In genomic region chr6:52611833-52612232, GRCh38 we compare ENCODE assay signal across 1 cellular context.
TF ChIP-seq lines count a peak whose summit lies in the region.

No MANE protein-coding gene starts in this region.

TF ChIP-seq in SK-N-SH treated with all-trans-retinoic acid at 6 μM for 48 hours, 23 proteins besides CTCF, POLR2A, EP300 and RAD21 (continued from another document):
- TF ChIP-seq, protein P1, sequence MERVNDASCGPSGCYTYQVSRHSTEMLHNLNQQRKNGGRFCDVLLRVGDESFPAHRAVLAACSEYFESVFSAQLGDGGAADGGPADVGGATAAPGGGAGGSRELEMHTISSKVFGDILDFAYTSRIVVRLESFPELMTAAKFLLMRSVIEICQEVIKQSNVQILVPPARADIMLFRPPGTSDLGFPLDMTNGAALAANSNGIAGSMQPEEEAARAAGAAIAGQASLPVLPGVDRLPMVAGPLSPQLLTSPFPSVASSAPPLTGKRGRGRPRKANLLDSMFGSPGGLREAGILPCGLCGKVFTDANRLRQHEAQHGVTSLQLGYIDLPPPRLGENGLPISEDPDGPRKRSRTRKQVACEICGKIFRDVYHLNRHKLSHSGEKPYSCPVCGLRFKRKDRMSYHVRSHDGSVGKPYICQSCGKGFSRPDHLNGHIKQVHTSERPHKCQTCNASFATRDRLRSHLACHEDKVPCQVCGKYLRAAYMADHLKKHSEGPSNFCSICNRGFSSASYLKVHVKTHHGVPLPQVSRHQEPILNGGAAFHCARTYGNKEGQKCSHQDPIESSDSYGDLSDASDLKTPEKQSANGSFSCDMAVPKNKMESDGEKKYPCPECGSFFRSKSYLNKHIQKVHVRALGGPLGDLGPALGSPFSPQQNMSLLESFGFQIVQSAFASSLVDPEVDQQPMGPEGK (CRISPR knock-in tag; IDR thresholded peaks at IDR 0.05; ENCODE audit: borderline replicate concordance): no peak
- TF ChIP-seq GLIS3 (CRISPR knock-in tag; IDR thresholded peaks at IDR 0.05) (no peak), ARNTL (CRISPR knock-in tag; IDR thresholded peaks at IDR 0.05; ENCODE audit: borderline replicate concordance, low read depth) (no peak), TSHZ2 (CRISPR knock-in tag; IDR thresholded peaks at IDR 0.05) (no peak), TOX (CRISPR knock-in tag; IDR thresholded peaks at IDR 0.05; ENCODE audit: borderline replicate concordance) (no peak), ZNF70 (CRISPR knock-in tag; IDR thresholded peaks at IDR 0.05) (no peak)
- TF ChIP-seq, protein P2, sequence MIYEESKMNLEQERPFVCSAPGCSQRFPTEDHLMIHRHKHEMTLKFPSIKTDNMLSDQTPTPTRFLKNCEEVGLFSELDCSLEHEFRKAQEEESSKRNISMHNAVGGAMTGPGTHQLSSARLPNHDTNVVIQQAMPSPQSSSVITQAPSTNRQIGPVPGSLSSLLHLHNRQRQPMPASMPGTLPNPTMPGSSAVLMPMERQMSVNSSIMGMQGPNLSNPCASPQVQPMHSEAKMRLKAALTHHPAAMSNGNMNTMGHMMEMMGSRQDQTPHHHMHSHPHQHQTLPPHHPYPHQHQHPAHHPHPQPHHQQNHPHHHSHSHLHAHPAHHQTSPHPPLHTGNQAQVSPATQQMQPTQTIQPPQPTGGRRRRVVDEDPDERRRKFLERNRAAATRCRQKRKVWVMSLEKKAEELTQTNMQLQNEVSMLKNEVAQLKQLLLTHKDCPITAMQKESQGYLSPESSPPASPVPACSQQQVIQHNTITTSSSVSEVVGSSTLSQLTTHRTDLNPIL (CRISPR knock-in tag; IDR thresholded peaks at IDR 0.05; ENCODE audit: low read depth): no peak
TF ChIP-seq in SK-N-SH treated with all-trans-retinoic acid at 6 μM for 48 hours: peak in this region for 0.
